In genomic region chr19:42271045-42271419, GRCh38 we compare ENCODE assay signal across 8 cellular contexts. TPM values are rescaled to one million over a fixed set of nuclear protein-coding genes. Genes with fewer than 3 reads are reported as not detected.
DNase-seq lines count a peak whose midpoint lies in the region; ATAC-seq and TF ChIP-seq lines count a peak whose summit lies in the region.

No MANE protein-coding gene starts in this region.

- TF ChIP-seq CTCF in astrocyte of the spinal cord (IDR thresholded peaks at IDR 0.05; ENCODE audit: low read depth, low read length) = no peak
- no peak for TF ChIP-seq CTCF in liver (IDR thresholded peaks at IDR 0.05; ENCODE audit: low read depth, low read length, missing input control)

- peaks cover 47% of the 10 kb centered on the region for H3K4me1 Mint-ChIP-seq in activated T-cell treated with anti-CD3 and anti-CD28 coated beads, Interleukin-2, amount 50 U/mL, for 72 hours (ENCODE audit: low read depth)

- TF ChIP-seq RAD21 in liver (IDR thresholded peaks at IDR 0.05) = no peak

- H3K27ac Mint-ChIP-seq in activated T-cell treated with anti-CD3 and anti-CD28 coated beads, Interleukin-2, amount 50 U/mL, for 72 hours = peak overlapping the region; percentile 48

- H3K9me3 ChIP-seq in liver (ENCODE audit: control insufficient read depth in 4 of 4, low read length in 3 of 4) (no peaks in the 10 kb centered on the region), thymus (ENCODE audit: control insufficient read depth) (no peaks in the 10 kb centered on the region)

- peak overlapping the region in 1 of 2 donors; percentile 63 for H3K4me3 Mint-ChIP-seq in activated T-cell treated with anti-CD3 and anti-CD28 coated beads, Interleukin-2, amount 50 U/mL, for 72 hours

- H3K4me1 ChIP-seq in liver (ENCODE audit: control insufficient read depth in 4 of 4, insufficient read depth in 4 of 4, low read length in 3 of 4) (peaks cover 6 to 35% (median 21%) of the 10 kb centered on the region in 4 donors), thymus (ENCODE audit: control insufficient read depth, insufficient read depth, low read length) (peaks cover 24% of the 10 kb centered on the region)

- H3K27me3 Mint-ChIP-seq in activated T-cell treated with anti-CD3 and anti-CD28 coated beads, Interleukin-2, amount 50 U/mL, for 72 hours (ENCODE audit: low read depth) = no peaks in the 10 kb centered on the region

- in situ Hi-C loops in astrocyte of the spinal cord (cut with HindIII; ENCODE audit: low sequenced_read_pairs) = no loop called here

- DNase-seq in activated T-cell treated with anti-CD3 and anti-CD28 coated beads, Interleukin-2, amount 50 U/mL, for 72 hours = no peak
- no peak for DNase-seq in activated T-cell treated with anti-CD3 and anti-CD28 coated beads, Interleukin-2, amount 50 U/mL, for 48 hours
- DNase-seq in astrocyte of the spinal cord (ENCODE audit: low read depth, low spot score) = no peak
- DNase-seq in NCI-H146 (lab: John Stamatoyannopoulos, UW) = no peak

- H3K27ac ChIP-seq in liver (ENCODE audit: low read depth in 1 of 2, low read length in 2 of 2) = peak overlapping the region; percentile 81 to 91
- H3K27ac ChIP-seq in thymus (ENCODE audit: low read depth) = peak overlapping the region; percentile 93

- H3K9me3 Mint-ChIP-seq in activated T-cell treated with anti-CD3 and anti-CD28 coated beads, Interleukin-2, amount 50 U/mL, for 72 hours = no peaks in the 10 kb centered on the region

- H3K36me3 Mint-ChIP-seq in activated T-cell treated with anti-CD3 and anti-CD28 coated beads, Interleukin-2, amount 50 U/mL, for 72 hours (ENCODE audit: insufficient read depth in 2 of 2) = peaks cover 6 to 16% of the 10 kb centered on the region in 2 donors

- H3K27me3 ChIP-seq in liver (ENCODE audit: control insufficient read depth in 4 of 4, insufficient read depth in 4 of 4, low read length in 3 of 4) (no peaks in the 10 kb centered on the region), thymus (ENCODE audit: control insufficient read depth, insufficient read depth) (no peaks in the 10 kb centered on the region)

- peak overlapping the region; percentile 88 to 99 for H3K9ac ChIP-seq in liver (ENCODE audit: low read depth in 1 of 2, low read length in 2 of 2)

- H3K4me3 ChIP-seq in astrocyte of the spinal cord (ENCODE audit: low read depth, low read length) (peak overlapping the region; percentile 81), liver (ENCODE audit: low read depth in 1 of 3, low read length in 3 of 3) (peak overlapping the region in 2 of 3 donors; percentile 69 to 78), thymus (ENCODE audit: low read length) (peak overlapping the region; percentile 79)

- ATAC-seq in activated T-cell treated with anti-CD3 and anti-CD28 coated beads, Interleukin-2, amount 50 U/mL, for 72 hours (replicated peaks in 1 of 2) = no peak
- ATAC-seq in HG02763 (IDR thresholded peaks at IDR 0.05; ENCODE audit: unreplicated experiment) (no peak), GM18870 (IDR thresholded peaks at IDR 0.05; ENCODE audit: unreplicated experiment) (no peak)

- H3K36me3 ChIP-seq in liver (ENCODE audit: control insufficient read depth in 4 of 4, insufficient read depth in 3 of 4, low read depth in 1 of 4, low read length in 3 of 4) (peaks cover 5 to 21% (median 10%) of the 10 kb centered on the region in 4 donors), thymus (ENCODE audit: control insufficient read depth, insufficient read depth) (peaks cover 39% of the 10 kb centered on the region)

- 23% methylated on average over 3 of the region's 3 CpGs for WGBS in liver
- WGBS in thymus = 88% methylated on average over 3 of the region's 3 CpGs

TF ChIP-seq in liver, 16 proteins besides CTCF, POLR2A, EP300 and RAD21:
- TF ChIP-seq FOXA1 (IDR thresholded peaks at IDR 0.05) (peak; percentile 24), TAF1 (conservative IDR thresholded peaks at IDR 0.05) (no peak), FOXA2 (IDR thresholded peaks at IDR 0.05) (peak; percentile 21), HNF4A (conservative IDR thresholded peaks at IDR 0.05) (peak; percentile 82 to 89), NR2F2 (IDR thresholded peaks at IDR 0.05) (no peak), YY1 (IDR thresholded peaks at IDR 0.05) (peak; percentile 26), JUND (IDR thresholded peaks at IDR 0.05) (no peak), HNF4G (IDR thresholded peaks at IDR 0.05) (peak; percentile 37), RXRA (IDR thresholded peaks at IDR 0.05) (peak in 1 of 2 donors; percentile 42), REST (IDR thresholded peaks at IDR 0.05) (no peak)

RNA-seq across cellular contexts. Expression of gene CIC, which starts 2.0 kb away (rescaled TPM):
- total RNA-seq in activated T-cell treated with anti-CD3 and anti-CD28 coated beads, Interleukin-2, amount 50 U/mL, for 72 hours = 10 to 100 TPM; 90.1 to 95.0 TPM
- total RNA-seq in liver = 10 to 100 TPM; 14.1 to 21.3 TPM
- polyA plus RNA-seq in liver (10 to 100 TPM in 1 of 2 donors, 1 to 10 TPM in 1; 5.6 to 20.4 TPM), thymus (52.2 TPM)

RNA-seq across cellular contexts. Expression of gene ERF, which starts 16.1 kb away (rescaled TPM):
- total RNA-seq in activated T-cell treated with anti-CD3 and anti-CD28 coated beads, Interleukin-2, amount 50 U/mL, for 72 hours = 10 to 100 TPM; 65.7 to 75.6 TPM
- 10 to 100 TPM in 1 of 2 donors, 1 to 10 TPM in 1; 8.7 to 17.1 TPM for total RNA-seq in liver
- polyA plus RNA-seq in liver (10 to 100 TPM; 10.4 to 21.0 TPM), thymus (53.7 TPM)

RNA-seq across cellular contexts. Expression of gene GSK3A, which starts 28.6 kb away (rescaled TPM):
- 10 to 100 TPM; 39.6 to 43.2 TPM for total RNA-seq in activated T-cell treated with anti-CD3 and anti-CD28 coated beads, Interleukin-2, amount 50 U/mL, for 72 hours
- 10 to 100 TPM; 12.5 to 13.5 TPM for total RNA-seq in liver
- polyA plus RNA-seq in liver = 10 to 100 TPM in 1 of 2 donors, 1 to 10 TPM in 1; 5.9 to 23.1 TPM
- polyA plus RNA-seq in thymus = 31.4 TPM

RNA-seq across cellular contexts. Expression of gene PRR19, which starts 30.9 kb away (rescaled TPM):
- under 1 TPM; 0.29 to 0.86 TPM for total RNA-seq in activated T-cell treated with anti-CD3 and anti-CD28 coated beads, Interleukin-2, amount 50 U/mL, for 72 hours
- under 1 TPM in 1 of 2 donors, not detected in 1; 0.42 TPM for total RNA-seq in liver
- polyA plus RNA-seq in liver (under 1 TPM; 0.27 to 0.43 TPM), thymus (0.78 TPM)

RNA-seq across cellular contexts. Expression of gene PAFAH1B3, which starts 31.4 kb away (rescaled TPM):
- 10 to 100 TPM; 36.7 to 37.6 TPM for total RNA-seq in activated T-cell treated with anti-CD3 and anti-CD28 coated beads, Interleukin-2, amount 50 U/mL, for 72 hours
- total RNA-seq in liver = 10 to 100 TPM in 1 of 2 donors, 1 to 10 TPM in 1; 2.7 to 35.8 TPM
- polyA plus RNA-seq in liver (1 to 10 TPM; 6.4 to 6.7 TPM), thymus (25.6 TPM)

Comparison
In these comparisons a context has a peak if more than half of its experiments do, and no peak if none do; other contexts are left out.
1. RNA of gene CIC, which starts 2.0 kb away (total RNA-seq): 90.1 to 95.0 TPM in activated T-cell treated with anti-CD3 and anti-CD28 coated beads, Interleukin-2, amount 50 U/mL, for 72 hours; 14.1 to 21.3 TPM in liver; every median in the first group is over 4 times any median in the second.
2. Peak in every context shown above with its lines, with median percentiles within 50 percentile points of each other: H3K4me3 ChIP-seq.